Comparison of ENCODE assay signal across 10 cellular contexts in genomic region chr1:44777547-44777946, GRCh38. TPM values are rescaled to one million over a fixed set of nuclear protein-coding genes. Genes with fewer than 3 reads are reported as not detected.
DNase-seq lines count a peak whose midpoint lies in the region; ATAC-seq and TF ChIP-seq lines count a peak whose summit lies in the region.
"Had no signal": no experiment of that assay in that cellular context is flagged by ENCODE, and none has a peak within 500 bp of the region (broad histone marks: within the 10 kb centered on the region; RNA-seq: fewer than 3 reads in every experiment).

No MANE protein-coding gene starts in this region.

- no peak for DNase-seq in DND-41
- DNase-seq in NB4 (ENCODE audit: low read depth), result no peak
- DNase-seq in cardiac fibroblast (ENCODE audit: low read depth in 2 of 2), result no peak
- DNase-seq in natural killer cell treated with Interleukin-12 subunit alpha and Interleukin-12 subunit beta and Interleukin-15 and Interleukin-18, amount 100 ng/mL, for 72 hours (ENCODE audit: low spot score), result peak; percentile 16
- no peak for DNase-seq in NCI-H1092 treated with DMSO at 0.1 percent for 48 hours (lab: John Stamatoyannopoulos, UW)
- no peak for DNase-seq in central memory CD4-positive, alpha-beta T cell
- DNase-seq in NCI-H510A (lab: John Stamatoyannopoulos, UW), result no peak

- peaks cover 57% of the 10 kb centered on the region for H3K36me3 ChIP-seq in DND-41 (ENCODE audit: insufficient read depth, low read length)

- H3K4me1 Mint-ChIP-seq in natural killer cell treated with Interleukin-12 subunit alpha and Interleukin-12 subunit beta and Interleukin-15 and Interleukin-18, amount 100 ng/mL, for 72 hours (ENCODE audit: low read depth in 2 of 2), result peaks cover 38 to 45% of the 10 kb centered on the region in 2 donors

- no peaks in the 10 kb centered on the region for H3K27me3 Mint-ChIP-seq in natural killer cell treated with Interleukin-12 subunit alpha and Interleukin-12 subunit beta and Interleukin-15 and Interleukin-18, amount 100 ng/mL, for 72 hours

- H3K9me3 Mint-ChIP-seq in natural killer cell treated with Interleukin-12 subunit alpha and Interleukin-12 subunit beta and Interleukin-15 and Interleukin-18, amount 100 ng/mL, for 72 hours, result no peaks in the 10 kb centered on the region

- no peak for ATAC-seq in DND-41 (ENCODE audit: insufficient read depth, low read depth)
- no peak for ATAC-seq in natural killer cell treated with Interleukin-12 subunit alpha and Interleukin-12 subunit beta and Interleukin-15 and Interleukin-18, amount 100 ng/mL, for 72 hours
- no peak for ATAC-seq in HG03521 (IDR thresholded peaks at IDR 0.05; ENCODE audit: unreplicated experiment)
- ATAC-seq: sciatic nerve had no signal

- no peak overlapping the region for H2AFZ ChIP-seq in DND-41 (ENCODE audit: low read depth, low read length)

- TF ChIP-seq CTCF in DND-41 (IDR thresholded peaks at IDR 0.05; ENCODE audit: borderline replicate concordance, extremely low read depth, low read length, poor library complexity, severe bottlenecking), result no peak
- no peak for TF ChIP-seq CTCF in NB4 (IDR thresholded peaks at IDR 0.05; ENCODE audit: low read depth, low read length)
- TF ChIP-seq CTCF in cardiac fibroblast (IDR thresholded peaks at IDR 0.05; ENCODE audit: low read depth, low read length), result no peak

- TF ChIP-seq POLR2A in NB4 (IDR thresholded peaks at IDR 0.05; ENCODE audit: extremely low read depth, insufficient read length), result no peak

- H3K79me2 ChIP-seq in DND-41 (ENCODE audit: insufficient read depth, low read length), result peaks cover 46% of the 10 kb centered on the region

- peak overlapping the region; percentile 97 for H3K4me3 Mint-ChIP-seq in natural killer cell treated with Interleukin-12 subunit alpha and Interleukin-12 subunit beta and Interleukin-15 and Interleukin-18, amount 100 ng/mL, for 72 hours

- peak overlapping the region; percentile 89 for H3K9ac ChIP-seq in DND-41 (ENCODE audit: low read depth, low read length)

- H4K20me1 ChIP-seq in DND-41 (ENCODE audit: insufficient read depth, low read length), result peaks cover 34% of the 10 kb centered on the region

- peak overlapping the region; percentile 93 to 95 for H3K27ac Mint-ChIP-seq in natural killer cell treated with Interleukin-12 subunit alpha and Interleukin-12 subunit beta and Interleukin-15 and Interleukin-18, amount 100 ng/mL, for 72 hours

- no peaks in the 10 kb centered on the region for H3K9me3 ChIP-seq in DND-41 (ENCODE audit: insufficient read depth, low read length, severe bottlenecking)
- H3K9me3 ChIP-seq: suprapubic skin had no signal

- no peaks in the 10 kb centered on the region for H3K27me3 ChIP-seq in DND-41 (ENCODE audit: insufficient read depth, low read length, poor library complexity)
- H3K27me3 ChIP-seq: suprapubic skin had no signal

- peak overlapping the region in 1 of 2 experiments; percentile 91; a peak in 1 of 4 replicates for H3K4me3 ChIP-seq in DND-41 (ENCODE audit: low read depth in 1 of 2, low read length in 2 of 2)
- peak overlapping the region; percentile 69 for H3K4me3 ChIP-seq in NB4 (ENCODE audit: low read depth, low read length)
- H3K4me3 ChIP-seq in cardiac fibroblast (replicated peaks in 1 of 2; ENCODE audit: low read depth in 2 of 2, low read length in 2 of 2), result peak overlapping the region; percentile 84

- peaks cover 34% of the 10 kb centered on the region for H3K4me1 ChIP-seq in DND-41 (ENCODE audit: insufficient read depth, low read length)

- H3K27ac ChIP-seq in DND-41 (ENCODE audit: low read length), result peak overlapping the region; percentile 14; the same call in 1 of the 2 replicates

- H3K36me3 Mint-ChIP-seq in natural killer cell treated with Interleukin-12 subunit alpha and Interleukin-12 subunit beta and Interleukin-15 and Interleukin-18, amount 100 ng/mL, for 72 hours, result peaks cover 42% of the 10 kb centered on the region

- H3K4me2 ChIP-seq in DND-41 (ENCODE audit: insufficient read depth, low read length), result peak overlapping the region; percentile 86

RNA-seq across cellular contexts. Expression of gene RPS8, which starts 2.2 kb away (rescaled TPM):
- 1,000 to 10,000 TPM; 1,070 to 1,127 TPM for total RNA-seq in natural killer cell treated with Interleukin-12 subunit alpha and Interleukin-12 subunit beta and Interleukin-15 and Interleukin-18, amount 100 ng/mL, for 72 hours

RNA-seq across cellular contexts. Expression of gene BEST4, which starts 10.4 kb away (rescaled TPM):
- total RNA-seq in natural killer cell treated with Interleukin-12 subunit alpha and Interleukin-12 subunit beta and Interleukin-15 and Interleukin-18, amount 100 ng/mL, for 72 hours, result under 1 TPM in 1 of 2 donors, not detected in 1; 0.47 TPM

RNA-seq across cellular contexts. Expression of gene PLK3, which starts 22.6 kb away (rescaled TPM):
- total RNA-seq in natural killer cell treated with Interleukin-12 subunit alpha and Interleukin-12 subunit beta and Interleukin-15 and Interleukin-18, amount 100 ng/mL, for 72 hours, result 10 to 100 TPM; 27.4 to 64.3 TPM

RNA-seq across cellular contexts. Expression of gene DYNLT4, which starts 29.6 kb away (rescaled TPM):
- total RNA-seq in natural killer cell treated with Interleukin-12 subunit alpha and Interleukin-12 subunit beta and Interleukin-15 and Interleukin-18, amount 100 ng/mL, for 72 hours, result not detected
- total RNA-seq: suprapubic skin had no signal

RNA-seq across cellular contexts. Expression of gene BTBD19, which starts 30.8 kb away (rescaled TPM):
- 1 to 10 TPM; 1.7 to 6.4 TPM for total RNA-seq in natural killer cell treated with Interleukin-12 subunit alpha and Interleukin-12 subunit beta and Interleukin-15 and Interleukin-18, amount 100 ng/mL, for 72 hours
